In genomic region chr10:119095648-119096047, GRCh38 we compare ENCODE assay signal across 18 cellular contexts.
"Had no signal": no experiment of that assay in that cellular context is flagged by ENCODE, and none has a peak within 500 bp of the region (broad histone marks: within the 10 kb centered on the region; RNA-seq: fewer than 3 reads in every experiment).

No MANE protein-coding gene starts in this region.

- H3K36me3 Mint-ChIP-seq: activated naive CD8-positive, alpha-beta T cell; mesothelial cell of epicardium had no signal

- H3K4me1 ChIP-seq: body of pancreas, esophagus muscularis mucosa, prostate gland, testis had no signal

- H3K27me3 ChIP-seq: body of pancreas, esophagus muscularis mucosa, testis had no signal

- H3K9me3 Mint-ChIP-seq: activated T-helper 2 cell treated with anti-CD3 and anti-CD28 coated beads, Interferon-gamma antibody, Interleukin-2, Interleukin-4, amounts not matched to agents 10 μg/mL and 5 μg/mL and 100 μg/mL, durations not matched to agents 14 hours and 24 hours and 36 hours; mesothelial cell of epicardium; neural crest cell; stimulated activated naive CD8-positive, alpha-beta T cell treated with anti-CD3 and anti-CD28 coated beads, Interleukin-15, Interleukin-2, amounts not matched to agents 100 ng/mL and 50 ng/mL, for 24 hours had no signal

- ATAC-seq: body of pancreas, right cardiac atrium had no signal

- DNase-seq: activated CD4-positive, CD25-positive, alpha-beta regulatory T cell; amygdala; body of pancreas; caudate nucleus; islet precursor cell; right cardiac atrium; small intestine; stimulated activated CD4-positive, alpha-beta T cell treated with anti-CD3 and anti-CD28 coated beads, Interleukin-4, amount 100 ng/mL, for 24 hours; testis had no signal

- H3K4me3 Mint-ChIP-seq: activated naive CD8-positive, alpha-beta T cell; mesothelial cell of epicardium; neural crest cell; stimulated activated naive CD8-positive, alpha-beta T cell treated with anti-CD3 and anti-CD28 coated beads, Interleukin-15, Interleukin-2, amounts not matched to agents 100 ng/mL and 50 ng/mL, for 24 hours had no signal

- H3K27ac Mint-ChIP-seq: activated naive CD8-positive, alpha-beta T cell; activated T-helper 2 cell treated with anti-CD3 and anti-CD28 coated beads, Interferon-gamma antibody, Interleukin-2, Interleukin-4, amounts not matched to agents 10 μg/mL and 5 μg/mL and 100 μg/mL, durations not matched to agents 14 hours and 24 hours and 36 hours; mesothelial cell of epicardium; stimulated activated naive CD8-positive, alpha-beta T cell treated with anti-CD3 and anti-CD28 coated beads, Interleukin-15, Interleukin-2, amounts not matched to agents 100 ng/mL and 50 ng/mL, for 24 hours had no signal

- H3K27ac ChIP-seq: body of pancreas, coronary artery, esophagus muscularis mucosa, prostate gland, testis had no signal

- H3K36me3 ChIP-seq: esophagus muscularis mucosa, prostate gland had no signal

- H3K4me3 ChIP-seq: body of pancreas, coronary artery, esophagus muscularis mucosa, lung, prostate gland, testis had no signal

- H3K27me3 Mint-ChIP-seq: activated naive CD8-positive, alpha-beta T cell; stimulated activated naive CD8-positive, alpha-beta T cell treated with anti-CD3 and anti-CD28 coated beads, Interleukin-15, Interleukin-2, amounts not matched to agents 100 ng/mL and 50 ng/mL, for 24 hours had no signal
